In the genomic region with DNA sequence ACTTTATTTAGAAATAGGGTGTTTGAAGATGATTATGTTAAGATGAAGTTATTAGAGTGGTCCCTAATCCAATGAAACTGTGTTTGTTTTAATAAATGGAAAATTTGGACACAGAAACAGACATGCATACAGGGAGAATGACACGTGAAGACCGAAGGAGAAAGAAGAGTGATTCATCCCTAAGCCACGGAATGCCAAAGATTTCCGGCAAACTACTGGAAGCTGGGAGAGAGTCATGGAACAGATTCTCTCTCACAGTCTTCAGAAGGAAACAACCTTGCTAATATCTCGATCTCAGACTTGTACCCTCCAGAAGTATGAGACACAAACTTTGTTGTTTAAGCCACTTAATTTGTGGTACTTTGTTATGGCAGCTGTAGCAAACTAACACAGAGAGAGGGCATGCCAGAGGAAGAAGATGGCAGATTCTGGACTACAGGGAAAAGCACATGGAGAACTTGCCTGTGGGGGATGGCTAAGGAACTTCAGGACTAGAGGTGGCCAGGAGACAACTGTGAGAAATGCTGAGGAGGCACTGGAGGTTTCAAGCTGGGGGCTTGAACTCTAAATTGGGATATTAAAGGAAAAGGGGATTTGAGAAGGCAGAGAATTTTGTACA, we compare ENCODE assay signal across 13 cellular contexts.
DNase-seq lines count a peak whose midpoint lies in the region; ATAC-seq and TF ChIP-seq lines count a peak whose summit lies in the region.
"Had no signal": no experiment of that assay in that cellular context is flagged by ENCODE, and none has a peak within 500 bp of the region (broad histone marks: within the 10 kb centered on the region; RNA-seq: fewer than 3 reads in every experiment).

No MANE protein-coding gene starts in this region.

- H2BK12ac ChIP-seq in trophoblast cell (ENCODE audit: low read length): peak overlapping the region; percentile 6

- H3K4ac ChIP-seq in trophoblast cell (ENCODE audit: low read depth, low read length): no peak overlapping the region

- H4K12ac ChIP-seq in trophoblast cell (ENCODE audit: low read depth, low read length): no peak overlapping the region

- H3K4me1 ChIP-seq in trophoblast cell (ENCODE audit: control insufficient read depth in 1 of 2, insufficient read depth in 2 of 2, low read length in 2 of 2): peaks cover 0 to 3% of the 10 kb centered on the region in 2 experiments
- H3K4me1 ChIP-seq: BE2C, left ventricle myocardium inferior had no signal

- no peak overlapping the region for H3K14ac ChIP-seq in trophoblast cell (ENCODE audit: low read length)

- no peak overlapping the region for H2AFZ ChIP-seq in trophoblast cell (ENCODE audit: insufficient read depth, low read length, poor library complexity)

- no peak for TF ChIP-seq CTCF in fibroblast of mammary gland (conservative IDR thresholded peaks at IDR 0.05; ENCODE audit: control insufficient read depth, insufficient read depth, low read depth, low read length)

- H4K8ac ChIP-seq in trophoblast cell (ENCODE audit: low read depth, low read length): no peak overlapping the region

- peak; percentile 45 for DNase-seq in EH (ENCODE audit: low read depth)
- peak; percentile 22 for DNase-seq in SK-MEL-5 (ENCODE audit: low read depth, low spot score)
- peak; percentile 68 for DNase-seq in fibroblast of mammary gland (ENCODE audit: low read depth)
- DNase-seq in trophoblast cell: peak in 1 of 2 donors; percentile 31
- DNase-seq in T1000 (lab: John Stamatoyannopoulos, UW): no peak
- no peak for DNase-seq in NCI-H69 (lab: John Stamatoyannopoulos, UW)
- DNase-seq: activated CD8-positive, alpha-beta memory T cell treated with anti-CD3 and anti-CD28 coated beads for 24 hours; activated naive CD4-positive, alpha-beta T cell; BE2C; left ventricle myocardium inferior; stimulated activated CD8-positive, alpha-beta memory T cell treated with anti-CD3 and anti-CD28 coated beads, Interleukin-4, amount 100 ng/mL, for 48 hours had no signal

- no peaks in the 10 kb centered on the region for H3K9me3 ChIP-seq in trophoblast cell (ENCODE audit: insufficient read depth, low read depth, low read length)
- H3K9me3 ChIP-seq: BE2C, left ventricle myocardium inferior had no signal

- in situ Hi-C loops in SK-MEL-5 (cut with HindIII; ENCODE audit: low pct_unique_long_range_greater_than_20kb, low sequenced_read_pairs): no loop called here

- H3K4me2 ChIP-seq in trophoblast cell (ENCODE audit: low read length): no peak overlapping the region

- H2BK5ac ChIP-seq in trophoblast cell (ENCODE audit: low read depth, low read length, poor library complexity): no peak overlapping the region

- H3K4me3 ChIP-seq in fibroblast of mammary gland (ENCODE audit: control insufficient read depth, low read depth, low read length): no peak overlapping the region
- no peak overlapping the region for H3K4me3 ChIP-seq in trophoblast cell (ENCODE audit: low read depth, low read length)
- H3K4me3 ChIP-seq: left ventricle myocardium inferior had no signal

- H3K27me3 ChIP-seq in trophoblast cell (ENCODE audit: insufficient read depth, low read length): no peaks in the 10 kb centered on the region
- H3K27me3 ChIP-seq: BE2C had no signal

- no peak overlapping the region for H4K91ac ChIP-seq in trophoblast cell (ENCODE audit: low read depth, low read length)

- no peak overlapping the region for H2BK120ac ChIP-seq in trophoblast cell (ENCODE audit: insufficient read depth, low read length, poor library complexity)

- H3K23ac ChIP-seq in trophoblast cell (ENCODE audit: low read length): no peak overlapping the region

- no peak overlapping the region for H3K9ac ChIP-seq in trophoblast cell (ENCODE audit: low read length)

- no peaks in the 10 kb centered on the region for H3K36me3 ChIP-seq in trophoblast cell (ENCODE audit: control insufficient read depth in 1 of 2, insufficient read depth in 2 of 2, low read length in 2 of 2)
- H3K36me3 ChIP-seq: BE2C, left ventricle myocardium inferior had no signal

- no peaks in the 10 kb centered on the region for H3K79me2 ChIP-seq in trophoblast cell (ENCODE audit: control insufficient read depth, insufficient read depth, low read length, poor library complexity)

- no peak for ATAC-seq in HG02852 (IDR thresholded peaks at IDR 0.05; ENCODE audit: unreplicated experiment)
- ATAC-seq in HG02588 (IDR thresholded peaks at IDR 0.05; ENCODE audit: unreplicated experiment): no peak

- WGBS in trophoblast cell (ENCODE audit: extremely low coverage, insufficient coverage, insufficient read length): no CpG with 5 or more reads among the region's 5 CpGs

- H3K79me1 ChIP-seq in trophoblast cell (ENCODE audit: low read length): no peaks in the 10 kb centered on the region

- H2AK5ac ChIP-seq in trophoblast cell (ENCODE audit: low read length): no peak overlapping the region

- no peak overlapping the region for H3K18ac ChIP-seq in trophoblast cell (ENCODE audit: low read length)

- no peak overlapping the region for H3K27ac ChIP-seq in trophoblast cell (ENCODE audit: low read depth, low read length)
- H3K27ac ChIP-seq: left ventricle myocardium inferior had no signal

Comparison
In these comparisons a context has a peak if more than half of its experiments do, and no peak if none do; other contexts are left out.
1. DNase-seq: peak in EH (single experiment), SK-MEL-5 (single experiment) and fibroblast of mammary gland (single experiment); none in T1000 (single experiment) and NCI-H69 (single experiment).